Comparison of ENCODE assay signal across 9 cellular contexts in genomic region chr7:130277763-130278643, GRCh38. TPM values are rescaled to one million over a fixed set of nuclear protein-coding genes. Genes with fewer than 3 reads are reported as not detected.
DNase-seq lines count a peak whose midpoint lies in the region; ATAC-seq and TF ChIP-seq lines count a peak whose summit lies in the region.
"Had no signal": no experiment of that assay in that cellular context is flagged by ENCODE, and none has a peak within 500 bp of the region (broad histone marks: within the 10 kb centered on the region; RNA-seq: fewer than 3 reads in every experiment).

No MANE protein-coding gene starts in this region.

- H3K9me1 ChIP-seq in IMR-90 (ENCODE audit: insufficient read depth, low read length) = no peaks in the 10 kb centered on the region

- WGBS in IMR-90 (ENCODE audit: extremely low coverage in 2 of 2, insufficient read length in 1 of 2), 2 experiments = no CpG with 5 or more reads among the region's 15 CpGs
- WGBS in heart right ventricle, 2 donors = 57% methylated on average over 15 of the region's 15 CpGs
- WGBS in sigmoid colon, 2 donors = 73 to 85% methylated on average over 15 of the region's 15 CpGs

- peak overlapping the region; percentile 84 for H3K4ac ChIP-seq in IMR-90 (ENCODE audit: low read depth, low read length)

- H4K20me1 ChIP-seq in IMR-90 (ENCODE audit: insufficient read depth, low read length) = no peaks in the 10 kb centered on the region

- H2AFZ ChIP-seq in IMR-90 (replicated peaks; ENCODE audit: low read length, poor library complexity) = no peak overlapping the region

- no peaks in the 10 kb centered on the region for H3K9me3 ChIP-seq in BE2C
- H3K9me3 ChIP-seq in IMR-90 (ENCODE audit: control insufficient read depth, insufficient read depth, low read length) = no peaks in the 10 kb centered on the region
- H3K9me3 ChIP-seq in heart right ventricle = no peaks in the 10 kb centered on the region
- H3K9me3 ChIP-seq in sigmoid colon = no peaks in the 10 kb centered on the region

- ATAC-seq in IMR-90 (ENCODE audit: low read depth) = peak; percentile 50
- peak; percentile 69 to 89 (median 80) for ATAC-seq in heart right ventricle
- ATAC-seq in HG03565 (IDR thresholded peaks at IDR 0.05; ENCODE audit: unreplicated experiment) = no peak
- no peak for ATAC-seq in GM21737 (IDR thresholded peaks at IDR 0.05; ENCODE audit: unreplicated experiment)

- H4K5ac ChIP-seq in IMR-90 (ENCODE audit: low read depth, low read length) = peak overlapping the region; percentile 85

- H3K56ac ChIP-seq in IMR-90 (ENCODE audit: extremely low read depth, insufficient read depth, low read length) = no peak overlapping the region

- BruUV-seq in IMR-90 (replicated peaks; lab: Mats Ljungman, UMichigan) = no TSS peak

- H3K27ac Mint-ChIP-seq in activated T-helper 1 cell treated with anti-CD3 and anti-CD28 coated beads, Interleukin-12 subunit alpha, Interleukin-12 subunit beta, Interleukin-2, Interleukin-4 antibody, amounts not matched to agents 30 ng/mL and 10 ng/mL and 1 ng/mL, durations not matched to agents 14 hours and 24 hours and 36 hours = peak overlapping the region; percentile 73

- H2BK120ac ChIP-seq in IMR-90 (ENCODE audit: low read depth, low read length) = peak overlapping the region; percentile 66

- no peak overlapping the region for H3K9ac ChIP-seq in IMR-90 (ENCODE audit: low read depth, low read length)

- CTCF ChIA-PET in IMR-90 (lab: Yijun Ruan, JAX) = interaction anchor here (0.6 to 1.2 kb wide), 3 partner anchors 15 to 135 kb away, joined by 3 read pairs; partner anchors contain the start of gene CPA4

- dilution Hi-C loops in IMR-90 (cut with HindIII; ENCODE audit: low sequenced_read_pairs, unreplicated experiment) = no loop called here

- H4K8ac ChIP-seq in IMR-90 (ENCODE audit: low read depth in 2 of 2, low read length in 2 of 2) = peak overlapping the region; percentile 38 to 65; a peak in 2 of 4 replicates

- TF ChIP-seq EP300 in sigmoid colon (IDR thresholded peaks at IDR 0.05) = no peak

- peak overlapping the region; percentile 38; the same call in 1 of the 3 replicates for H2BK15ac ChIP-seq in IMR-90 (ENCODE audit: low read depth, low read length)

- H3K4me3 Mint-ChIP-seq in activated T-helper 1 cell treated with anti-CD3 and anti-CD28 coated beads, Interleukin-12 subunit alpha, Interleukin-12 subunit beta, Interleukin-2, Interleukin-4 antibody, amounts not matched to agents 30 ng/mL and 10 ng/mL and 1 ng/mL, durations not matched to agents 14 hours and 24 hours and 36 hours = no peak overlapping the region

- no peak overlapping the region for H3K23ac ChIP-seq in IMR-90 (ENCODE audit: low read depth, low read length)

- intact Hi-C loops in IMR-90 (cut with micrococcal nuclease) (loop anchor here (1.0 to 5.0 kb wide), 2 partner anchors 164 to 213 kb away; partner anchors contain the start of gene CEP41), heart right ventricle (cut with DNase I) (loop anchor here in 5 of 10 donors (5.0 to 10.0 kb wide), 6 partner anchors 74 to 1107 kb away; partner anchors contain the start of gene MEST (in 2 of the 5)), sigmoid colon (cut with DNase I) (loop anchor here (2.0 to 5.0 kb wide), 2 partner anchors 215 to 389 kb away; partner anchors contain the start of genes COPG2 and MEST)
- intact Hi-C loops in activated T-helper 1 cell treated with anti-CD3 and anti-CD28 coated beads, Interleukin-12 subunit alpha, Interleukin-12 subunit beta, Interleukin-2, Interleukin-4 antibody, amounts not matched to agents 30 ng/mL and 10 ng/mL and 1 ng/mL, durations not matched to agents 14 hours and 24 hours and 36 hours (cut with micrococcal nuclease) = loop anchor here (1.0 to 5.0 kb wide), 8 partner anchors 36 to 959 kb away; partner anchors contain the start of genes CEP41 and TMEM209

- peak overlapping the region; percentile 5 for H2BK5ac ChIP-seq in IMR-90 (ENCODE audit: low read depth, low read length, poor library complexity, severe bottlenecking)

- TF ChIP-seq CTCF in BE2C (IDR thresholded peaks at IDR 0.05; ENCODE audit: low read depth, low read length) = peak; percentile 75
- TF ChIP-seq CTCF in IMR-90 (conservative IDR thresholded peaks at IDR 0.05; ENCODE audit: low read depth, low read length) = peak; percentile 57
- peak; percentile 23 to 79 (median 65) for TF ChIP-seq CTCF in heart right ventricle (IDR thresholded peaks at IDR 0.05)
- TF ChIP-seq CTCF in sigmoid colon (IDR thresholded peaks at IDR 0.05) = peak in 3 of 4 experiments; percentile 42 to 66 (median 64)
- no peak for TF ChIP-seq CTCF in GM13976 (IDR thresholded peaks at IDR 0.05; ENCODE audit: borderline replicate concordance, control extremely low read depth, extremely low read depth, insufficient read depth, missing control alignments)

- H3K36me3 ChIP-seq in BE2C (no peaks in the 10 kb centered on the region), IMR-90 (ENCODE audit: control insufficient read depth, insufficient read depth, low read length) (no peaks in the 10 kb centered on the region), heart right ventricle (no peaks in the 10 kb centered on the region), sigmoid colon (no peaks in the 10 kb centered on the region)

- TF ChIP-seq POLR2A in IMR-90 (IDR thresholded peaks at IDR 0.05; ENCODE audit: low read depth, low read length) (no peak), sigmoid colon (IDR thresholded peaks at IDR 0.05) (no peak)

- H3K4me3 ChIP-seq in BE2C (ENCODE audit: low read depth, low read length) = no peak overlapping the region
- no peak overlapping the region for H3K4me3 ChIP-seq in IMR-90 (ENCODE audit: insufficient read depth, low read depth, low read length)
- no peak overlapping the region for H3K4me3 ChIP-seq in heart right ventricle
- no peak overlapping the region for H3K4me3 ChIP-seq in sigmoid colon

- no peak overlapping the region for H3K4me2 ChIP-seq in IMR-90 (ENCODE audit: low read depth, low read length)

- peak; percentile 55 for TF ChIP-seq RAD21 in IMR-90 (IDR thresholded peaks at IDR 0.05; ENCODE audit: low read length)

- DNase-seq in BE2C = peak; percentile 69
- peak; percentile 69 for DNase-seq in IMR-90
- no peak for DNase-seq in activated T-helper 1 cell treated with anti-CD3 and anti-CD28 coated beads, Interleukin-12 subunit alpha, Interleukin-12 subunit beta, Interleukin-2, Interleukin-4 antibody, amounts not matched to agents 30 ng/mL and 10 ng/mL and 1 ng/mL, durations not matched to agents 14 hours and 24 hours and 36 hours (ENCODE audit: low spot score)
- DNase-seq in heart right ventricle = peak; percentile 38 to 65
- DNase-seq in sigmoid colon = peak; percentile 81
- DNase-seq in GM13976 (ENCODE audit: low spot score) = no peak

- H3K27me3 ChIP-seq in BE2C (no peaks in the 10 kb centered on the region), IMR-90 (ENCODE audit: control insufficient read depth, insufficient read depth, low read length) (no peaks in the 10 kb centered on the region), heart right ventricle (peaks cover 0 to 28% (median 16%) of the 10 kb centered on the region in 7 donors), sigmoid colon (peaks cover 0 to 6% (median 0%) of the 10 kb centered on the region in 3 donors)

- H3K4me1 ChIP-seq in BE2C (no peaks in the 10 kb centered on the region), IMR-90 (ENCODE audit: control insufficient read depth, insufficient read depth, low read length) (peaks cover 11% of the 10 kb centered on the region), heart right ventricle (peaks cover 0 to 27% (median 3%) of the 10 kb centered on the region in 9 donors), sigmoid colon (peaks cover 0 to 23% (median 10%) of the 10 kb centered on the region in 4 donors)

- POLR2A ChIA-PET in IMR-90 (lab: Charles Lee; ENCODE audit: unreplicated experiment) = no interaction called here

- H3K27me3 Mint-ChIP-seq in activated T-helper 1 cell treated with anti-CD3 and anti-CD28 coated beads, Interleukin-12 subunit alpha, Interleukin-12 subunit beta, Interleukin-2, Interleukin-4 antibody, amounts not matched to agents 30 ng/mL and 10 ng/mL and 1 ng/mL, durations not matched to agents 14 hours and 24 hours and 36 hours (ENCODE audit: insufficient read depth) = peaks cover 2% of the 10 kb centered on the region

- H3K4me1 Mint-ChIP-seq in activated T-helper 1 cell treated with anti-CD3 and anti-CD28 coated beads, Interleukin-12 subunit alpha, Interleukin-12 subunit beta, Interleukin-2, Interleukin-4 antibody, amounts not matched to agents 30 ng/mL and 10 ng/mL and 1 ng/mL, durations not matched to agents 14 hours and 24 hours and 36 hours (ENCODE audit: low read depth) = peaks cover 24% of the 10 kb centered on the region

- H4K91ac ChIP-seq in IMR-90 (ENCODE audit: insufficient read depth, low read depth, low read length) = 0 out of 2 replicates have a peak overlapping the region, but pooled peaks have one; percentile 48

- H3K14ac ChIP-seq in IMR-90 (replicated peaks; ENCODE audit: low read depth, low read length) = peak overlapping the region; percentile 2; the same call in 1 of the 2 replicates

- H3K9me3 Mint-ChIP-seq in activated T-helper 1 cell treated with anti-CD3 and anti-CD28 coated beads, Interleukin-12 subunit alpha, Interleukin-12 subunit beta, Interleukin-2, Interleukin-4 antibody, amounts not matched to agents 30 ng/mL and 10 ng/mL and 1 ng/mL, durations not matched to agents 14 hours and 24 hours and 36 hours = no peaks in the 10 kb centered on the region

- H3K79me1 ChIP-seq in IMR-90 (ENCODE audit: low read depth in 1 of 2, low read length in 2 of 2) = no peaks in the 10 kb centered on the region

- H3K18ac ChIP-seq in IMR-90 (ENCODE audit: low read depth, low read length) = peak overlapping the region; percentile 88; the same call in 1 of the 2 replicates

- in situ Hi-C loops in IMR-90 (cut with MboI; ENCODE audit: low sequenced_read_pairs) = no loop called here
- in situ Hi-C loops in GM13976 (cut with MboI; ENCODE audit: low sequenced_read_pairs, unreplicated experiment) = no loop called here

- peak overlapping the region; percentile 82 for H2BK20ac ChIP-seq in IMR-90 (ENCODE audit: low read depth, low read length)

- H2AK9ac ChIP-seq in IMR-90 (replicated peaks; ENCODE audit: low read depth, low read length, poor library complexity) = no peak overlapping the region

- H3K36me3 Mint-ChIP-seq in activated T-helper 1 cell treated with anti-CD3 and anti-CD28 coated beads, Interleukin-12 subunit alpha, Interleukin-12 subunit beta, Interleukin-2, Interleukin-4 antibody, amounts not matched to agents 30 ng/mL and 10 ng/mL and 1 ng/mL, durations not matched to agents 14 hours and 24 hours and 36 hours (ENCODE audit: low read depth) = no peaks in the 10 kb centered on the region

- H3K27ac ChIP-seq in IMR-90 (ENCODE audit: insufficient read depth, low read length) (no peak overlapping the region), heart right ventricle (no peak overlapping the region), sigmoid colon (peak overlapping the region in 1 of 4 donors; percentile 59)
- H3K27ac ChIP-seq: epithelial cell of prostate had no signal

- H2AK5ac ChIP-seq in IMR-90 (ENCODE audit: low read depth, low read length) = peak overlapping the region; percentile 26; the same call in 1 of the 2 replicates

RNA-seq across cellular contexts. Expression of gene CPA2, which starts 11.3 kb away (rescaled TPM):
- not detected for polyA plus RNA-seq in BE2C (2012; ENCODE audit: insufficient read depth, insufficient read length, low read depth)
- total RNA-seq in IMR-90 (2012; rRNA removed) (not detected in 2 replicates), heart right ventricle (1 to 10 TPM in 1 of 10 donors, under 1 TPM in 6, not detected in 3; 0.60 to 1.1 (median 0.91) TPM), sigmoid colon (not detected)
- polyA plus RNA-seq in IMR-90 (2012; rRNA removed) (0.05 TPM in 1 of 2 replicates, not detected in the other), heart right ventricle (under 1 TPM in 1 of 2 donors, not detected in 1; 0.23 TPM), sigmoid colon (1 to 10 TPM in 2 of 3 donors, under 1 TPM in 1; 0.92 to 3.0 (median 1.6) TPM)
- 0.14 TPM in 1 of 2 replicates, not detected in the other for polyA plus RNA-seq in IMR-90 (2012; cell fraction: cytosol; rRNA removed)
- polyA plus RNA-seq in IMR-90 (2012; cell fraction: nucleus; rRNA removed; ENCODE audit: low replicate concordance) = not detected in 2 replicates
- total RNA-seq in activated T-helper 1 cell treated with anti-CD3 and anti-CD28 coated beads, Interleukin-12 subunit alpha, Interleukin-12 subunit beta, Interleukin-2, Interleukin-4 antibody, amounts not matched to agents 30 ng/mL and 10 ng/mL and 1 ng/mL, durations not matched to agents 14 hours and 24 hours and 36 hours = not detected in 2 replicates

RNA-seq across cellular contexts. Expression of gene CPA4, which starts 15.0 kb away (rescaled TPM):
- not detected for polyA plus RNA-seq in BE2C (2012; ENCODE audit: insufficient read depth, insufficient read length, low read depth)
- total RNA-seq in IMR-90 (2012; rRNA removed) (365 and 382 TPM in 2 replicates), heart right ventricle (1 to 10 TPM in 1 of 10 donors, under 1 TPM in 3, not detected in 6; 0.27 to 2.7 (median 0.47) TPM), sigmoid colon (not detected)
- polyA plus RNA-seq in IMR-90 (2012; rRNA removed) (287 and 316 TPM in 2 replicates), heart right ventricle (under 1 TPM in 1 of 2 donors, not detected in 1; 0.04 TPM), sigmoid colon (under 1 TPM in 1 of 3 donors, not detected in 2; 0.06 TPM)
- 231 and 233 TPM in 2 replicates for polyA plus RNA-seq in IMR-90 (2012; cell fraction: cytosol; rRNA removed)
- 693 and 899 TPM in 2 replicates for polyA plus RNA-seq in IMR-90 (2012; cell fraction: nucleus; rRNA removed; ENCODE audit: low replicate concordance)
- total RNA-seq in activated T-helper 1 cell treated with anti-CD3 and anti-CD28 coated beads, Interleukin-12 subunit alpha, Interleukin-12 subunit beta, Interleukin-2, Interleukin-4 antibody, amounts not matched to agents 30 ng/mL and 10 ng/mL and 1 ng/mL, durations not matched to agents 14 hours and 24 hours and 36 hours = not detected in 2 replicates

Comparison
In these comparisons a context has a peak if more than half of its experiments do, and no peak if none do; other contexts are left out.
1. DNase-seq: peak in BE2C (single experiment), IMR-90 (single experiment), heart right ventricle (2 of 2) and sigmoid colon (single experiment); none in activated T-helper 1 cell treated with anti-CD3 and anti-CD28 coated beads, Interleukin-12 subunit alpha, Interleukin-12 subunit beta, Interleukin-2, Interleukin-4 antibody, amounts not matched to agents 30 ng/mL and 10 ng/mL and 1 ng/mL, durations not matched to agents 14 hours and 24 hours and 36 hours (single experiment) and GM13976 (single experiment).
2. ATAC-seq: peak in IMR-90 (single experiment) and heart right ventricle (8 of 8); none in HG03565 (single experiment) and GM21737 (single experiment).
3. RNA of gene CPA4, which starts 15.0 kb away (total RNA-seq): 365 to 382 TPM in IMR-90; not detected in activated T-helper 1 cell treated with anti-CD3 and anti-CD28 coated beads, Interleukin-12 subunit alpha, Interleukin-12 subunit beta, Interleukin-2, Interleukin-4 antibody, amounts not matched to agents 30 ng/mL and 10 ng/mL and 1 ng/mL, durations not matched to agents 14 hours and 24 hours and 36 hours, 0.27 to 2.7 TPM in heart right ventricle and not detected in sigmoid colon; every median in the first group is over 100 times any median in the second.